Comparison of ENCODE assay signal across 26 cellular contexts in genomic region chr7:1434165-1434718, GRCh38.
"Had no signal": no experiment of that assay in that cellular context is flagged by ENCODE, and none has a peak within 500 bp of the region (broad histone marks: within the 10 kb centered on the region; RNA-seq: fewer than 3 reads in every experiment).

No MANE protein-coding gene starts in this region.

- ATAC-seq: activated T-cell treated with anti-CD3 and anti-CD28 coated beads, Interleukin-2, amount 50 U/mL, for 4 hours; activated T-helper 17 cell treated with anti-CD3 and anti-CD28 coated beads, Interleukin-2, amount 50 U/mL, for 72 hours; esophagus mucosa had no signal

- H3K4me3 ChIP-seq: coronary artery, dorsolateral prefrontal cortex had no signal

- H3K27me3 ChIP-seq: brain microvascular endothelial cell had no signal

- FAIRE-seq: astrocyte, bronchial epithelial cell, frontal cortex had no signal

- DNase-seq: activated CD4-positive, alpha-beta memory T cell treated with anti-CD3 and anti-CD28 coated beads, Interleukin-2, amount 10 ng/mL, durations not matched to agents 7 days and 5 days; activated CD4-positive, alpha-beta T cell treated with anti-CD3 and anti-CD28 coated beads for 1 hour; activated CD4-positive, alpha-beta T cell treated with anti-CD3 and anti-CD28 coated beads for 4 hours; activated CD4-positive, alpha-beta T cell treated with anti-CD3 and anti-CD28 coated beads, Interleukin-2, amount 10 ng/mL, durations not matched to agents 7 days and 5 days; activated CD4-positive, alpha-beta T cell treated with anti-CD3 and anti-CD28 coated beads, Interleukin-2, amount 50 U/mL, for 4 hours; activated CD8-positive, alpha-beta memory T cell treated with anti-CD3 and anti-CD28 coated beads for 24 hours; activated effector memory CD4-positive, alpha-beta T cell treated with Interleukin-2 at 50 U/mL for 16 hours; activated gamma-delta T cell treated with Interleukin-2 at 50 U/mL for 16 hours; activated naive CD4-positive, alpha-beta T cell treated with anti-CD3 and anti-CD28 coated beads, Interleukin-2, amount 50 U/mL, for 16 hours; activated naive CD4-positive, alpha-beta T cell treated with Interleukin-2 at 50 U/mL for 16 hours; activated T-cell treated with anti-CD3 and anti-CD28 coated beads, Interleukin-2, amount 50 U/mL, for 4 hours; amniotic stem cell; anterior cingulate cortex; brain microvascular endothelial cell; dorsolateral prefrontal cortex; effector memory CD4-positive, alpha-beta T cell; endodermal cell; foreskin fibroblast; head of caudate nucleus; T-helper 2 cell had no signal

- H3K27ac ChIP-seq: brain microvascular endothelial cell, coronary artery, dorsolateral prefrontal cortex had no signal
